In the genomic region with DNA sequence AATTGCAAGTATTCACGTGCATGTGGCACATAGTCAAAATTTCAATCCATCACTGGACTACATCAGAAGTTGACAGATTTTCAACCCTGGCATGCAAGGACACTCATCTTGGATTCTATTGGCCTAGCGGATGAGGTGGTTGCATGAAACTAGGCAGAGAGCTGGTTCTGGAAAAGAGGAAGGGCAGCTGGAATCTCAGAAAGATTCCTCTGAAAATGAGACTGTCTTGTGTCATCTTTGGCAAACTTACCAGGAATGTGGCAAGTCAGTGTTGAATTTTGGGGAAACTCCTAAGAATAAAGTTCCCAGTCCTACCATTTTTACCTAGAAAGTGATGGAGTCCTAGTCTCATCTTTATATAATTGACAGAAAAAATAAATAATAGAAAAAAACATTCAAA, we compare ENCODE assay signal across 17 cellular contexts.
A peak's percentile ranks its signal among the peaks of the same experiment; 100 is the strongest.
DNase-seq lines count a peak whose midpoint lies in the region; ATAC-seq and TF ChIP-seq lines count a peak whose summit lies in the region.
"Had no signal": no experiment of that assay in that cellular context is flagged by ENCODE, and none has a peak within 500 bp of the region (broad histone marks: within the 10 kb centered on the region; RNA-seq: fewer than 3 reads in every experiment).

No MANE protein-coding gene starts in this region.

- ATAC-seq in GM18517 (IDR thresholded peaks at IDR 0.05; ENCODE audit: unreplicated experiment), result no peak
- ATAC-seq: A549; CD8-positive, alpha-beta T cell had no signal

- H3K9me3 ChIP-seq in SJCRH30 (replicated peaks), result 0 out of 2 replicates have a peak, but pooled peaks cover 3% of the 10 kb centered on the region

- no peak overlapping the region for H3K27ac Mint-ChIP-seq in T-helper 2 cell treated with Interferon-gamma antibody and Interleukin-4, amounts not matched to agents 5 μg/mL and 100 μg/mL, for 36 hours
- H3K27ac Mint-ChIP-seq: B cell; CD8-positive, alpha-beta T cell; H9 had no signal

- DNase-seq in AG10803 (ENCODE audit: low read depth) (peak; percentile 28), GM03348 (ENCODE audit: low spot score) (peak; percentile 48), NCI-H460 (ENCODE audit: extremely low read depth, low read depth) (peak; percentile 66), fibroblast of mammary gland (ENCODE audit: low read depth) (peak; percentile 1), SJCRH30 (no peak), middle frontal gyrus (ENCODE audit: extremely low spot score, low spot score) (no peak)
- no peak for DNase-seq in T-helper 2 cell treated with Interferon-gamma antibody and Interleukin-4, amounts not matched to agents 5 μg/mL and 100 μg/mL, for 36 hours (ENCODE audit: low spot score)
- DNase-seq: CD8-positive, alpha-beta T cell; DMS 273 treated with DMSO at 0.1 percent for 48 hours; DMS53; DND-41; H9 had no signal

- H3K4me3 ChIP-seq in AG10803 (ENCODE audit: low read length) (no peak overlapping the region), fibroblast of mammary gland (ENCODE audit: control insufficient read depth, low read depth, low read length) (no peak overlapping the region), SJCRH30 (no peak overlapping the region)
- H3K4me3 ChIP-seq: A549; BLaER1 treated with 17β-estradiol and CSF1 and Interleukin-3, amounts not matched to agents 10 nM and 100 nM had no signal

- H3K4me1 Mint-ChIP-seq in T-helper 2 cell treated with Interferon-gamma antibody and Interleukin-4, amounts not matched to agents 5 μg/mL and 100 μg/mL, for 36 hours (ENCODE audit: low read depth), result peaks cover 2% of the 10 kb centered on the region
- H3K4me1 Mint-ChIP-seq: B cell had no signal

- TF ChIP-seq CTCF in AG10803 (conservative IDR thresholded peaks at IDR 0.05; ENCODE audit: low read length), result no peak
- no peak for TF ChIP-seq CTCF in fibroblast of mammary gland (conservative IDR thresholded peaks at IDR 0.05; ENCODE audit: control insufficient read depth, insufficient read depth, low read depth, low read length)

- peaks cover 9% of the 10 kb centered on the region for H3K9me3 Mint-ChIP-seq in T-helper 2 cell treated with Interferon-gamma antibody and Interleukin-4, amounts not matched to agents 5 μg/mL and 100 μg/mL, for 36 hours
- H3K9me3 Mint-ChIP-seq: CD8-positive, alpha-beta T cell; H9 had no signal

- no peaks in the 10 kb centered on the region for H3K36me3 ChIP-seq in SJCRH30
- H3K36me3 ChIP-seq: BLaER1 treated with 17β-estradiol and CSF1 and Interleukin-3, amounts not matched to agents 10 nM and 100 nM had no signal

- H3K27ac ChIP-seq in SJCRH30, result no peak overlapping the region
- H3K27ac ChIP-seq: 22Rv1; A549; BLaER1 treated with 17β-estradiol and CSF1 and Interleukin-3, amounts not matched to agents 10 nM and 100 nM had no signal

- peaks cover 25% of the 10 kb centered on the region for H3K4me1 ChIP-seq in SJCRH30
- H3K4me1 ChIP-seq: A549; BLaER1 treated with 17β-estradiol and CSF1 and Interleukin-3, amounts not matched to agents 10 nM and 100 nM had no signal

- no peaks in the 10 kb centered on the region for H3K36me3 Mint-ChIP-seq in T-helper 2 cell treated with Interferon-gamma antibody and Interleukin-4, amounts not matched to agents 5 μg/mL and 100 μg/mL, for 36 hours (ENCODE audit: low read depth)
- H3K36me3 Mint-ChIP-seq: CD8-positive, alpha-beta T cell had no signal

- peaks cover 7% of the 10 kb centered on the region for H3K27me3 Mint-ChIP-seq in T-helper 2 cell treated with Interferon-gamma antibody and Interleukin-4, amounts not matched to agents 5 μg/mL and 100 μg/mL, for 36 hours (ENCODE audit: low read depth)
- H3K27me3 Mint-ChIP-seq: B cell had no signal

- no peak overlapping the region for H3K4me3 Mint-ChIP-seq in T-helper 2 cell treated with Interferon-gamma antibody and Interleukin-4, amounts not matched to agents 5 μg/mL and 100 μg/mL, for 36 hours
- H3K4me3 Mint-ChIP-seq: B cell; CD8-positive, alpha-beta T cell; H9 had no signal

- no peaks in the 10 kb centered on the region for H3K27me3 ChIP-seq in SJCRH30
- H3K27me3 ChIP-seq: BLaER1 treated with 17β-estradiol and CSF1 and Interleukin-3, amounts not matched to agents 10 nM and 100 nM had no signal

Comparison
In these comparisons a context has a peak if more than half of its experiments do, and no peak if none do; other contexts are left out.
1. DNase-seq: peak in AG10803 (single experiment), GM03348 (single experiment), NCI-H460 (single experiment) and fibroblast of mammary gland (single experiment); none in SJCRH30 (0 of 2), T-helper 2 cell treated with Interferon-gamma antibody and Interleukin-4, amounts not matched to agents 5 μg/mL and 100 μg/mL, for 36 hours (single experiment) and middle frontal gyrus (single experiment).